Comparison of ENCODE assay signal across 14 cellular contexts in the genomic region with DNA sequence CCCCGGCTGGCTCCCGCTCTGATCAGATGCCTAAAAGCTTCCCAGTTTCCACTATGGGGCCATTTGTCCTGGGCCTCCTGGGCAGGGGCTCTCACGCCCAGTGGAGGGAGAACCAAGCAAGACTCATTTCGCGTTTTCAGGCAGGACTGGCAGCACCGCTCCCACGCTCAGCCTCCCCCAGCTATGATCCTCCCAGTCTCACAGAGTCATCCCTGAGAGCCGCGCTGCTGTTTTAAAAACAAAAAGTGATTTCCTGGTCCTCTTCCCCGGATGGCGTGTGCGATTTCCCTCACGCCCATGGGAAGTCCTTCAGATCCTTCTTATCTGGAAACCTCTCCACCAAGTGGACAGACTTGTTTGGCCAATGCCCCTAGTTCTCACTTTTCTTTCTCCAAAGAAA. TPM values are rescaled to one million over a fixed set of nuclear protein-coding genes. Genes with fewer than 3 reads are reported as not detected.
DNase-seq lines count a peak whose midpoint lies in the region; TF ChIP-seq lines count a peak whose summit lies in the region.
"Had no signal": no experiment of that assay in that cellular context is flagged by ENCODE, and none has a peak within 500 bp of the region (broad histone marks: within the 10 kb centered on the region; RNA-seq: fewer than 3 reads in every experiment).

A gene with protein sequence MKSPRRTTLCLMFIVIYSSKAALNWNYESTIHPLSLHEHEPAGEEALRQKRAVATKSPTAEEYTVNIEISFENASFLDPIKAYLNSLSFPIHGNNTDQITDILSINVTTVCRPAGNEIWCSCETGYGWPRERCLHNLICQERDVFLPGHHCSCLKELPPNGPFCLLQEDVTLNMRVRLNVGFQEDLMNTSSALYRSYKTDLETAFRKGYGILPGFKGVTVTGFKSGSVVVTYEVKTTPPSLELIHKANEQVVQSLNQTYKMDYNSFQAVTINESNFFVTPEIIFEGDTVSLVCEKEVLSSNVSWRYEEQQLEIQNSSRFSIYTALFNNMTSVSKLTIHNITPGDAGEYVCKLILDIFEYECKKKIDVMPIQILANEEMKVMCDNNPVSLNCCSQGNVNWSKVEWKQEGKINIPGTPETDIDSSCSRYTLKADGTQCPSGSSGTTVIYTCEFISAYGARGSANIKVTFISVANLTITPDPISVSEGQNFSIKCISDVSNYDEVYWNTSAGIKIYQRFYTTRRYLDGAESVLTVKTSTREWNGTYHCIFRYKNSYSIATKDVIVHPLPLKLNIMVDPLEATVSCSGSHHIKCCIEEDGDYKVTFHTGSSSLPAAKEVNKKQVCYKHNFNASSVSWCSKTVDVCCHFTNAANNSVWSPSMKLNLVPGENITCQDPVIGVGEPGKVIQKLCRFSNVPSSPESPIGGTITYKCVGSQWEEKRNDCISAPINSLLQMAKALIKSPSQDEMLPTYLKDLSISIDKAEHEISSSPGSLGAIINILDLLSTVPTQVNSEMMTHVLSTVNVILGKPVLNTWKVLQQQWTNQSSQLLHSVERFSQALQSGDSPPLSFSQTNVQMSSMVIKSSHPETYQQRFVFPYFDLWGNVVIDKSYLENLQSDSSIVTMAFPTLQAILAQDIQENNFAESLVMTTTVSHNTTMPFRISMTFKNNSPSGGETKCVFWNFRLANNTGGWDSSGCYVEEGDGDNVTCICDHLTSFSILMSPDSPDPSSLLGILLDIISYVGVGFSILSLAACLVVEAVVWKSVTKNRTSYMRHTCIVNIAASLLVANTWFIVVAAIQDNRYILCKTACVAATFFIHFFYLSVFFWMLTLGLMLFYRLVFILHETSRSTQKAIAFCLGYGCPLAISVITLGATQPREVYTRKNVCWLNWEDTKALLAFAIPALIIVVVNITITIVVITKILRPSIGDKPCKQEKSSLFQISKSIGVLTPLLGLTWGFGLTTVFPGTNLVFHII (N-terminal part only) (minus strand): TSS at position 208 of the 400 bp plus-strand sequence. CDS start 15,176 bp downstream, outside the sequence.

- H3K4me1 ChIP-seq in adrenal gland (replicated peaks in 1 of 2) (peaks cover 0 to 8% of the 10 kb centered on the region in 2 donors), fibroblast of lung (ENCODE audit: control insufficient read depth, extremely low read depth, insufficient read depth, low read length) (peaks cover 4% of the 10 kb centered on the region), mesendoderm (ENCODE audit: control insufficient read depth, low read depth, low read length) (no peaks in the 10 kb centered on the region), suprapubic skin (peaks cover 4% of the 10 kb centered on the region)

- WGBS in adrenal gland, 4 donors = 71 to 95% (median 81%) methylated on average over 13 of the region's 13 CpGs
- WGBS in mesendoderm (ENCODE audit: extremely low coverage, insufficient coverage, low lambda C conversion rate) = no CpG with 5 or more reads among the region's 13 CpGs
- WGBS in suprapubic skin = 90% methylated on average over 13 of the region's 13 CpGs

- H3K27me3 Mint-ChIP-seq in progenitor cell of endocrine pancreas = no peaks in the 10 kb centered on the region

- DNase-seq in adrenal gland (peak in 1 of 7 donors; percentile 25), fibroblast of lung (ENCODE audit: low read depth in 2 of 2) (no peak), mesendoderm (no peak), suprapubic skin (ENCODE audit: low spot score in 2 of 2) (no peak), NCI-H187 treated with DMSO at 0.1 percent for 48 hours (lab: John Stamatoyannopoulos, UW) (no peak), RPMI8226 (no peak), progenitor cell of endocrine pancreas (ENCODE audit: low spot score, unreplicated experiment) (no peak)
- no peak for DNase-seq in activated T-cell treated with anti-CD3 and anti-CD28 coated beads, Interleukin-2, amount 50 U/mL, for 48 hours
- DNase-seq: activated CD4-positive, alpha-beta T cell treated with anti-CD3 and anti-CD28 coated beads, Interleukin-2, amount 50 U/mL, for 4 hours; activated T-cell treated with anti-CD3 and anti-CD28 coated beads, Interleukin-2, amount 50 U/mL, for 72 hours; left colon; NCI-H1092; SJCRH30 had no signal

- no peak within 1 kb of the TSS for H4K5ac ChIP-seq in mesendoderm (ENCODE audit: low read length)

- H4K20me1 ChIP-seq in fibroblast of lung (ENCODE audit: control insufficient read depth, extremely low read depth, insufficient read depth, low read length) = no peaks in the 10 kb centered on the region

- no peak within 1 kb of the TSS for H2BK5ac ChIP-seq in mesendoderm (ENCODE audit: low read length)

- no peak within 1 kb of the TSS for H3K18ac ChIP-seq in mesendoderm (ENCODE audit: low read length)

- H2BK120ac ChIP-seq in mesendoderm (ENCODE audit: low read depth, low read length) = no peak within 1 kb of the TSS

- H3K9me3 Mint-ChIP-seq in progenitor cell of endocrine pancreas (ENCODE audit: low read depth) = peaks cover 2% of the 10 kb centered on the region

- intact Hi-C loops in adrenal gland (cut with DNase I) = no loop called here

- no peak within 1 kb of the TSS for H3K56ac ChIP-seq in mesendoderm (ENCODE audit: low read length)

- H3K9ac ChIP-seq in fibroblast of lung (ENCODE audit: insufficient read depth, low read length) (no peak within 1 kb of the TSS), mesendoderm (ENCODE audit: low read length) (no peak within 1 kb of the TSS)

- H3K36me3 ChIP-seq in adrenal gland (replicated peaks in 1 of 2) (no peaks in the 10 kb centered on the region), fibroblast of lung (ENCODE audit: control insufficient read depth, insufficient read depth, low read length) (no peaks in the 10 kb centered on the region), mesendoderm (ENCODE audit: control insufficient read depth, insufficient read depth, low read length) (no peaks in the 10 kb centered on the region), suprapubic skin (no peaks in the 10 kb centered on the region)
- H3K36me3 ChIP-seq: SJCRH30 had no signal

- no peak within 1 kb of the TSS for H3K23ac ChIP-seq in mesendoderm (ENCODE audit: low read length)

- H4K8ac ChIP-seq in mesendoderm (ENCODE audit: low read depth, low read length) = no peak within 1 kb of the TSS

- no peaks in the 10 kb centered on the region for H3K9me3 ChIP-seq in adrenal gland (replicated peaks in 1 of 3)
- H3K9me3 ChIP-seq in fibroblast of lung (ENCODE audit: control insufficient read depth, insufficient read depth, low read depth, low read length) = no peaks in the 10 kb centered on the region
- no peaks in the 10 kb centered on the region for H3K9me3 ChIP-seq in suprapubic skin
- H3K9me3 ChIP-seq: SJCRH30 had no signal

- no peak within 1 kb of the TSS for H2AK5ac ChIP-seq in mesendoderm (ENCODE audit: low read length)

- H3K27ac ChIP-seq in adrenal gland = peak within 1 kb of the TSS in 3 of 5 donors; percentile 46 to 80 (median 58)
- peak within 1 kb of the TSS; percentile 19 for H3K27ac ChIP-seq in fibroblast of lung (ENCODE audit: insufficient read depth, low read length)
- no peak within 1 kb of the TSS for H3K27ac ChIP-seq in mesendoderm (ENCODE audit: low read depth, low read length)
- H3K27ac ChIP-seq in suprapubic skin = peak within 1 kb of the TSS; percentile 79
- H3K27ac ChIP-seq: SJCRH30 had no signal

- H3K36me3 Mint-ChIP-seq in progenitor cell of endocrine pancreas (ENCODE audit: insufficient read depth) = no peaks in the 10 kb centered on the region

- H3K79me2 ChIP-seq in fibroblast of lung (ENCODE audit: control insufficient read depth, insufficient read depth, low read length) = no peaks in the 10 kb centered on the region
- no peaks in the 10 kb centered on the region for H3K79me2 ChIP-seq in mesendoderm (ENCODE audit: control insufficient read depth, insufficient read depth, low read length)

- H2AFZ ChIP-seq in fibroblast of lung (ENCODE audit: low read length) = no peak within 1 kb of the TSS

- H3K27ac Mint-ChIP-seq in progenitor cell of endocrine pancreas = no peak within 1 kb of the TSS
- H3K27ac Mint-ChIP-seq: activated T-cell treated with anti-CD3 and anti-CD28 coated beads, Interleukin-2, amount 50 U/mL, for 72 hours had no signal

- TF ChIP-seq CTCF in adrenal gland (IDR thresholded peaks at IDR 0.05) (no peak), fibroblast of lung (conservative IDR thresholded peaks at IDR 0.05 in 1 of 2, IDR thresholded peaks at IDR 0.05 in 1 of 2; ENCODE audit: low read depth in 1 of 2, low read length in 2 of 2) (no peak), suprapubic skin (IDR thresholded peaks at IDR 0.05) (no peak), progenitor cell of endocrine pancreas (IDR thresholded peaks at IDR 0.05; ENCODE audit: unreplicated experiment) (no peak)

- H3K4me1 Mint-ChIP-seq in progenitor cell of endocrine pancreas (ENCODE audit: low read depth) = no peaks in the 10 kb centered on the region

- no peak for TF ChIP-seq EP300 in suprapubic skin (IDR thresholded peaks at IDR 0.05)

- H3K4me2 ChIP-seq in fibroblast of lung (ENCODE audit: extremely low read depth, insufficient read depth, low read length) (no peak within 1 kb of the TSS), mesendoderm (ENCODE audit: low read length) (no peak within 1 kb of the TSS)

- H3K4me3 ChIP-seq in adrenal gland (peak within 1 kb of the TSS in 1 of 4 donors; percentile 3), fibroblast of lung (replicated peaks in 1 of 4; ENCODE audit: control extremely low read depth in 1 of 4, insufficient read depth in 1 of 4, low read depth in 3 of 4, low read length in 4 of 4) (peak within 1 kb of the TSS in 1 of 4 experiments; percentile 33), mesendoderm (ENCODE audit: low read length) (no peak within 1 kb of the TSS), suprapubic skin (peak within 1 kb of the TSS; percentile 12)
- H3K4me3 ChIP-seq: SJCRH30 had no signal

- no peak within 1 kb of the TSS for H2BK15ac ChIP-seq in mesendoderm (replicated peaks; ENCODE audit: low read depth)

- H3K79me1 ChIP-seq in mesendoderm (ENCODE audit: low read length) = no peaks in the 10 kb centered on the region

- TF ChIP-seq POLR2A in adrenal gland (IDR thresholded peaks at IDR 0.05) (peak in 1 of 2 donors; percentile 49), suprapubic skin (IDR thresholded peaks at IDR 0.05) (no peak)

- H3K27me3 ChIP-seq in adrenal gland = no peaks in the 10 kb centered on the region
- H3K27me3 ChIP-seq in fibroblast of lung (ENCODE audit: control insufficient read depth, insufficient read depth, low read length) = no peaks in the 10 kb centered on the region
- H3K27me3 ChIP-seq in mesendoderm (ENCODE audit: insufficient read depth, low read length, poor library complexity) = no peaks in the 10 kb centered on the region
- H3K27me3 ChIP-seq in suprapubic skin = no peaks in the 10 kb centered on the region
- H3K27me3 ChIP-seq: SJCRH30 had no signal

- no peak within 1 kb of the TSS for H3K4me3 Mint-ChIP-seq in progenitor cell of endocrine pancreas (ENCODE audit: low read depth)
- H3K4me3 Mint-ChIP-seq: activated T-cell treated with anti-CD3 and anti-CD28 coated beads, Interleukin-2, amount 50 U/mL, for 72 hours had no signal

- peak within 1 kb of the TSS; percentile 3 for H3K4ac ChIP-seq in mesendoderm (ENCODE audit: low read depth, low read length)

RNA-seq across cellular contexts. Expression of the gene that starts here (rescaled TPM):
- 10 to 100 TPM; 38.3 to 98.5 (median 45.6) TPM for total RNA-seq in adrenal gland
- polyA plus RNA-seq in adrenal gland = 10 to 100 TPM; 13.3 to 30.7 (median 18.5) TPM
- under 0.01 and 0.26 TPM in 2 replicates for total RNA-seq in fibroblast of lung
- 0.11 and 19.3 TPM in 2 replicates for polyA plus RNA-seq in fibroblast of lung
- 0.10 and 14.8 TPM in 2 replicates for polyA plus RNA-seq in fibroblast of lung (2012)
- polyA minus RNA-seq in fibroblast of lung (ENCODE audit: low replicate concordance) = 0.44 and 12.3 TPM in 2 replicates
- polyA plus RNA-seq in mesendoderm (2013, experiment 1 of 2) = 0.14 TPM
- 0.07 TPM for polyA plus RNA-seq in mesendoderm (2013, experiment 2 of 2)
- total RNA-seq in suprapubic skin = 10 to 100 TPM in 2 of 4 donors, 1 to 10 TPM in 2; 4.4 to 13.0 (median 8.4) TPM
- 0.04 TPM in 1 of 2 replicates, not detected in the other for total RNA-seq in progenitor cell of endocrine pancreas
- total RNA-seq: activated T-cell treated with anti-CD3 and anti-CD28 coated beads, Interleukin-2, amount 50 U/mL, for 72 hours had no signal
- polyA plus RNA-seq: neural cell had no signal
